Comparison of ENCODE assay signal across 21 cellular contexts in genomic region chr14:104446611-104447010, GRCh38.
DNase-seq lines count a peak whose midpoint lies in the region; ATAC-seq, FAIRE-seq and TF ChIP-seq lines count a peak whose summit lies in the region.
"Had no signal": no experiment of that assay in that cellular context is flagged by ENCODE, and none has a peak within 500 bp of the region (broad histone marks: within the 10 kb centered on the region; RNA-seq: fewer than 3 reads in every experiment).

No MANE protein-coding gene starts in this region.

- H3K27ac Mint-ChIP-seq in CD14-positive monocyte: peak overlapping the region in 1 of 7 donors; percentile 20
- H3K27ac Mint-ChIP-seq: HFFc6 had no signal

- H3K4me3 Mint-ChIP-seq in CD14-positive monocyte: no peak overlapping the region
- H3K4me3 Mint-ChIP-seq: CD8-positive, alpha-beta memory T cell; HFFc6 had no signal

- H3K36me3 ChIP-seq in bronchial epithelial cell (ENCODE audit: control insufficient read depth, insufficient read depth, low read length): no peaks in the 10 kb centered on the region
- H3K36me3 ChIP-seq: BLaER1 treated with 17β-estradiol and CSF1 and Interleukin-3, amounts not matched to agents 10 nM and 100 nM had no signal

- in situ Hi-C loops in GM13976 (cut with MboI; ENCODE audit: low sequenced_read_pairs, unreplicated experiment): no loop called here

- H3K4me3 ChIP-seq in bronchial epithelial cell (ENCODE audit: low read depth, low read length): no peak overlapping the region
- H3K4me3 ChIP-seq: BLaER1 treated with 17β-estradiol and CSF1 and Interleukin-3, amounts not matched to agents 10 nM and 100 nM had no signal

- peaks cover 2 to 4% (median 4%) of the 10 kb centered on the region in 3 donors for H3K27me3 Mint-ChIP-seq in CD14-positive monocyte (ENCODE audit: low read depth in 3 of 3)

- H3K27me3 ChIP-seq in bronchial epithelial cell (ENCODE audit: control insufficient read depth, insufficient read depth, low read length): no peaks in the 10 kb centered on the region
- H3K27me3 ChIP-seq: BLaER1 treated with 17β-estradiol and CSF1 and Interleukin-3, amounts not matched to agents 10 nM and 100 nM had no signal

- H3K4me1 Mint-ChIP-seq in CD14-positive monocyte: no peaks in the 10 kb centered on the region
- H3K4me1 Mint-ChIP-seq: CD8-positive, alpha-beta memory T cell had no signal

- peak; percentile 9 for DNase-seq in activated effector memory CD4-positive, alpha-beta T cell treated with anti-CD3 and anti-CD28 coated beads, Interleukin-2, amount 50 U/mL, for 16 hours
- DNase-seq in activated effector memory CD4-positive, alpha-beta T cell treated with Interleukin-2 at 50 U/mL for 16 hours: no peak
- DNase-seq in bronchial epithelial cell (ENCODE audit: low read depth) (no peak), left lobe of liver (ENCODE audit: low spot score) (peak; percentile 28), GM13976 (ENCODE audit: low spot score) (no peak), CD14-positive monocyte (ENCODE audit: low spot score) (no peak)
- peak; percentile 4 for DNase-seq in stimulated activated CD8-positive, alpha-beta memory T cell treated with anti-CD3 and anti-CD28 coated beads, Interleukin-4, amount 100 ng/mL, for 48 hours
- DNase-seq: CD8-positive, alpha-beta memory T cell; DMS79; HFFc6; KG1; NCI-H1105 treated with DMSO at 0.1 percent for 48 hours; NCI-H1694; NCI-H510A; NCI-H748 treated with DMSO at 0.1 percent for 48 hours; NK-92 treated with Interleukin-12 subunit alpha and Interleukin-12 subunit beta, amount 100 ng/mL, for 24 hours; SHP77 had no signal

- no peaks in the 10 kb centered on the region for H3K36me3 Mint-ChIP-seq in CD14-positive monocyte

- peaks cover 13 to 23% (median 16%) of the 10 kb centered on the region in 7 donors for H3K9me3 Mint-ChIP-seq in CD14-positive monocyte

- intact Hi-C loops in CD14-positive monocyte (cut with micrococcal nuclease): no loop called here

- peak; percentile 72 for FAIRE-seq in bronchial epithelial cell (lab: Jason Lieb, UNC)
- FAIRE-seq: GM12892, H54 had no signal

- no peak for ATAC-seq in left lobe of liver
- ATAC-seq in GM18858 (IDR thresholded peaks at IDR 0.05; ENCODE audit: unreplicated experiment): no peak

- TF ChIP-seq CTCF in bronchial epithelial cell (IDR thresholded peaks at IDR 0.05; ENCODE audit: insufficient read depth, low read length, severe bottlenecking): no peak
- TF ChIP-seq CTCF in GM13976 (IDR thresholded peaks at IDR 0.05; ENCODE audit: borderline replicate concordance, control extremely low read depth, extremely low read depth, insufficient read depth, missing control alignments): no peak
- no peak for TF ChIP-seq CTCF in CD14-positive monocyte (IDR thresholded peaks at IDR 0.05)

Comparison
In these comparisons a context has a peak if more than half of its experiments do, and no peak if none do; other contexts are left out.
1. DNase-seq: peak in activated effector memory CD4-positive, alpha-beta T cell treated with anti-CD3 and anti-CD28 coated beads, Interleukin-2, amount 50 U/mL, for 16 hours (single experiment), left lobe of liver (single experiment) and stimulated activated CD8-positive, alpha-beta memory T cell treated with anti-CD3 and anti-CD28 coated beads, Interleukin-4, amount 100 ng/mL, for 48 hours (single experiment); none in activated effector memory CD4-positive, alpha-beta T cell treated with Interleukin-2 at 50 U/mL for 16 hours (single experiment), bronchial epithelial cell (single experiment), GM13976 (single experiment) and CD14-positive monocyte (single experiment).